1 cellular context compared by ENCODE assay signal in the genomic region with DNA sequence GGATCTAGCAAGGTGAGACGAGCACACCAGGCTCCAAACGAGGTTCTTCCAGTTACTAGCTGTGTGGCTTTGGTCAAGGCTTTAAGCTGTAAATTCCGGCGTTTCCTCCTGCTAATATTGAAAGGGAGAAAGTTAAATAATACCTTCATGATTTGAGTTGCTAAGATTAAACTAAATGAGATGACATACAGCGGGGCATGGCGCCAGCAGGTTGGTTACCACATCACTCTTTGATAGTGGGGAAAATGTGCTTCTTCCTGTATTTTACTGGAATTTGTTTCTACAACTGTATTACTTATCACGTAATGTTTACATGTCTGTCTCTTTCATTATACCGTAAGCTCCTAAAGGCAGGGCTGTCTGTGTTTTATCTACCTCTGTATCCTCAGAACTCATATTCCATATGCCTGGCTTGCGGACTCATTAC.
TF ChIP-seq lines count a peak whose summit lies in the region.

No MANE protein-coding gene starts in this region.

TF ChIP-seq in SK-N-SH, 30 proteins besides CTCF, POLR2A, EP300 and RAD21 (continued from another document):
- TF ChIP-seq USF1 (IDR thresholded peaks at IDR 0.05; ENCODE audit: borderline replicate concordance, low read depth) (no peak), POLR2AphosphoS5 (IDR thresholded peaks at IDR 0.05; ENCODE audit: low read depth, low read length) (no peak), FOSL2 (IDR thresholded peaks at IDR 0.05; ENCODE audit: borderline replicate concordance, low read depth) (no peak), TAF1 (IDR thresholded peaks at IDR 0.05; ENCODE audit: borderline replicate concordance, low read depth, low read length) (no peak), JUND (IDR thresholded peaks at IDR 0.05) (no peak), SIN3A (IDR thresholded peaks at IDR 0.05; ENCODE audit: borderline replicate concordance, low read depth, low read length) (no peak), RFX5 (IDR thresholded peaks at IDR 0.05; ENCODE audit: low read length) (no peak), EZH2phosphoT487 (IDR thresholded peaks at IDR 0.05; ENCODE audit: borderline replicate concordance, low read depth) (no peak), FOXM1 (IDR thresholded peaks at IDR 0.05; ENCODE audit: low read depth) (no peak), GATA2 (CRISPR knock-in tag; IDR thresholded peaks at IDR 0.05) (no peak), NFIC (IDR thresholded peaks at IDR 0.05; ENCODE audit: borderline replicate concordance) (no peak), RXRA (IDR thresholded peaks at IDR 0.05; ENCODE audit: borderline replicate concordance, low read depth) (no peak)
- TF ChIP-seq, protein P1, sequence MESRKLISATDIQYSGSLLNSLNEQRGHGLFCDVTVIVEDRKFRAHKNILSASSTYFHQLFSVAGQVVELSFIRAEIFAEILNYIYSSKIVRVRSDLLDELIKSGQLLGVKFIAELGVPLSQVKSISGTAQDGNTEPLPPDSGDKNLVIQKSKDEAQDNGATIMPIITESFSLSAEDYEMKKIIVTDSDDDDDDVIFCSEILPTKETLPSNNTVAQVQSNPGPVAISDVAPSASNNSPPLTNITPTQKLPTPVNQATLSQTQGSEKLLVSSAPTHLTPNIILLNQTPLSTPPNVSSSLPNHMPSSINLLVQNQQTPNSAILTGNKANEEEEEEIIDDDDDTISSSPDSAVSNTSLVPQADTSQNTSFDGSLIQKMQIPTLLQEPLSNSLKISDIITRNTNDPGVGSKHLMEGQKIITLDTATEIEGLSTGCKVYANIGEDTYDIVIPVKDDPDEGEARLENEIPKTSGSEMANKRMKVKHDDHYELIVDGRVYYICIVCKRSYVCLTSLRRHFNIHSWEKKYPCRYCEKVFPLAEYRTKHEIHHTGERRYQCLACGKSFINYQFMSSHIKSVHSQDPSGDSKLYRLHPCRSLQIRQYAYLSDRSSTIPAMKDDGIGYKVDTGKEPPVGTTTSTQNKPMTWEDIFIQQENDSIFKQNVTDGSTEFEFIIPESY (IDR thresholded peaks at IDR 0.05; ENCODE audit: borderline replicate concordance, low read depth) = no peak
